ENCODE assay signal across 1 cellular context in the genomic region with DNA sequence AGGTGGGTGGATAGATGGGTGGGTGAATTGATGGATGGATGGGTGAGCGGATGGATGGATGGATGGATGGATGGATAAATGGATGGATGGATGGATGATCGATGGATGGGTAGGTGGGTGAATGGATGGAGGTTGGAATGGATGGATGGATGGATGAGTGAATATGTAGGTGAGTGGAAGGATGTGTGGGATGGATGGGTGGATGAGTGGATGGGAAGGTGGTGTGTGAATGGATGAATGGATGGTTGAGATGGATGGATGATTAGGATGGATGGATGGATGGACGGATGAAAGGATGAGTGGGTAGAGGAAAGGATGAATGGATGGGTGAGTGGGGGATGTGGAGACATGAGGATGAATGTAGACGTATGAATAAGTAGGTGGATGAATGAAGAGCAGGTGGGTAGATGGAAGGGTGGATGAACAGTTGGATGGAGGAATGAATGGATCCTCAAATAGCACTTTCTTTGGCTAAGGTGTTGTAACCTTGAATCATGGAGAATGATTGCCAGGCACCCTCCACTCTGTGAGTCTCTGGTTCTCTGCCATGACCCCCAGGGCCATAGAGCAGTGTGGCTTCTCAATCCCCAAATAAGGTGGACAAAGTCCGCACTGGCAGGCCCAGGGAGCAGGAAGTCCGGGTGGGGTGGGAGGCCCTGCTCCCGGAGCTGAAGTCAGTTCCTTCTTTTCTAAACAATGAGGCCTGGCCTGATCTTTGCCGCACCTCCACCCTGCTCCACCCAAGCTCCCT.
TF ChIP-seq lines count a peak whose summit lies in the region.

No MANE protein-coding gene starts in this region.

TF ChIP-seq in HepG2, 621 proteins besides CTCF, POLR2A, EP300 and RAD21 (continued from another document and continues in another):
- no peak for TF ChIP-seq TSC22D2 (CRISPR knock-in tag; IDR thresholded peaks at IDR 0.05; ENCODE audit: borderline replicate concordance)
- no peak for TF ChIP-seq TCF7L2 (IDR thresholded peaks at IDR 0.05; ENCODE audit: low read depth, low read length)
- no peak for TF ChIP-seq CHD2 (IDR thresholded peaks at IDR 0.05; ENCODE audit: low read depth, low read length)
- TF ChIP-seq HNRNPH1 (optimal IDR thresholded peaks at IDR 0.05; ENCODE audit: low read depth, low read length): no peak
- TF ChIP-seq ZNF790 (CRISPR knock-in tag; IDR thresholded peaks at IDR 0.05; ENCODE audit: borderline replicate concordance): no peak
- no peak for TF ChIP-seq ZNF224 (CRISPR knock-in tag; IDR thresholded peaks at IDR 0.05)
- TF ChIP-seq, protein P1, sequence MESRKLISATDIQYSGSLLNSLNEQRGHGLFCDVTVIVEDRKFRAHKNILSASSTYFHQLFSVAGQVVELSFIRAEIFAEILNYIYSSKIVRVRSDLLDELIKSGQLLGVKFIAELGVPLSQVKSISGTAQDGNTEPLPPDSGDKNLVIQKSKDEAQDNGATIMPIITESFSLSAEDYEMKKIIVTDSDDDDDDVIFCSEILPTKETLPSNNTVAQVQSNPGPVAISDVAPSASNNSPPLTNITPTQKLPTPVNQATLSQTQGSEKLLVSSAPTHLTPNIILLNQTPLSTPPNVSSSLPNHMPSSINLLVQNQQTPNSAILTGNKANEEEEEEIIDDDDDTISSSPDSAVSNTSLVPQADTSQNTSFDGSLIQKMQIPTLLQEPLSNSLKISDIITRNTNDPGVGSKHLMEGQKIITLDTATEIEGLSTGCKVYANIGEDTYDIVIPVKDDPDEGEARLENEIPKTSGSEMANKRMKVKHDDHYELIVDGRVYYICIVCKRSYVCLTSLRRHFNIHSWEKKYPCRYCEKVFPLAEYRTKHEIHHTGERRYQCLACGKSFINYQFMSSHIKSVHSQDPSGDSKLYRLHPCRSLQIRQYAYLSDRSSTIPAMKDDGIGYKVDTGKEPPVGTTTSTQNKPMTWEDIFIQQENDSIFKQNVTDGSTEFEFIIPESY (CRISPR knock-in tag; IDR thresholded peaks at IDR 0.05): no peak
- no peak for TF ChIP-seq ZNF550 (CRISPR knock-in tag; IDR thresholded peaks at IDR 0.05; ENCODE audit: borderline replicate concordance)
- no peak for TF ChIP-seq ZNF225 (CRISPR knock-in tag; IDR thresholded peaks at IDR 0.05)
- no peak for TF ChIP-seq ZNF558 (CRISPR knock-in tag; IDR thresholded peaks at IDR 0.05; ENCODE audit: borderline replicate concordance)
- no peak for TF ChIP-seq NR3C1 (CRISPR knock-in tag; IDR thresholded peaks at IDR 0.05)
- TF ChIP-seq ZFP37 (CRISPR knock-in tag; IDR thresholded peaks at IDR 0.05; ENCODE audit: borderline replicate concordance): no peak
- TF ChIP-seq ZNF292 (CRISPR knock-in tag; IDR thresholded peaks at IDR 0.05; ENCODE audit: borderline replicate concordance, low read depth): peak; percentile 18; the same call in 1 of the 2 replicates
- TF ChIP-seq, protein P2, sequence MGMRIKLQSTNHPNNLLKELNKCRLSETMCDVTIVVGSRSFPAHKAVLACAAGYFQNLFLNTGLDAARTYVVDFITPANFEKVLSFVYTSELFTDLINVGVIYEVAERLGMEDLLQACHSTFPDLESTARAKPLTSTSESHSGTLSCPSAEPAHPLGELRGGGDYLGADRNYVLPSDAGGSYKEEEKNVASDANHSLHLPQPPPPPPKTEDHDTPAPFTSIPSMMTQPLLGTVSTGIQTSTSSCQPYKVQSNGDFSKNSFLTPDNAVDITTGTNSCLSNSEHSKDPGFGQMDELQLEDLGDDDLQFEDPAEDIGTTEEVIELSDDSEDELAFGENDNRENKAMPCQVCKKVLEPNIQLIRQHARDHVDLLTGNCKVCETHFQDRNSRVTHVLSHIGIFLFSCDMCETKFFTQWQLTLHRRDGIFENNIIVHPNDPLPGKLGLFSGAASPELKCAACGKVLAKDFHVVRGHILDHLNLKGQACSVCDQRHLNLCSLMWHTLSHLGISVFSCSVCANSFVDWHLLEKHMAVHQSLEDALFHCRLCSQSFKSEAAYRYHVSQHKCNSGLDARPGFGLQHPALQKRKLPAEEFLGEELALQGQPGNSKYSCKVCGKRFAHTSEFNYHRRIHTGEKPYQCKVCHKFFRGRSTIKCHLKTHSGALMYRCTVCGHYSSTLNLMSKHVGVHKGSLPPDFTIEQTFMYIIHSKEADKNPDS (CRISPR knock-in tag; IDR thresholded peaks at IDR 0.05): no peak
- no peak for TF ChIP-seq ZNF567 (CRISPR knock-in tag; IDR thresholded peaks at IDR 0.05; ENCODE audit: borderline replicate concordance)
- TF ChIP-seq FIP1L1 (IDR thresholded peaks at IDR 0.05; ENCODE audit: borderline replicate concordance, insufficient read depth, low read depth, low read length): no peak
- no peak for TF ChIP-seq ZNF563 (CRISPR knock-in tag; IDR thresholded peaks at IDR 0.05)
- TF ChIP-seq CCDC6 (CRISPR knock-in tag; IDR thresholded peaks at IDR 0.05): no peak
- TF ChIP-seq HNF1A (IDR thresholded peaks at IDR 0.05; ENCODE audit: low read depth): no peak
- 0 out of 2 replicates have a peak, but pooled peaks have one; percentile 8 for TF ChIP-seq HNF1A (CRISPR knock-in tag; IDR thresholded peaks at IDR 0.05; ENCODE audit: borderline replicate concordance)
- no peak for TF ChIP-seq NCOA5 (CRISPR knock-in tag; IDR thresholded peaks at IDR 0.05)
- no peak for TF ChIP-seq SIN3B (IDR thresholded peaks at IDR 0.05; ENCODE audit: low read length)
- peak; percentile 90 for TF ChIP-seq PAXIP1 (CRISPR knock-in tag; conservative IDR thresholded peaks at IDR 0.05)
- TF ChIP-seq NFE2L1 (CRISPR knock-in tag; IDR thresholded peaks at IDR 0.05; ENCODE audit: borderline replicate concordance): no peak
- no peak for TF ChIP-seq SKIL (CRISPR knock-in tag; IDR thresholded peaks at IDR 0.05; ENCODE audit: borderline replicate concordance)
- no peak for TF ChIP-seq LRRFIP1 (CRISPR knock-in tag; conservative IDR thresholded peaks at IDR 0.05)
- TF ChIP-seq, protein P3, sequence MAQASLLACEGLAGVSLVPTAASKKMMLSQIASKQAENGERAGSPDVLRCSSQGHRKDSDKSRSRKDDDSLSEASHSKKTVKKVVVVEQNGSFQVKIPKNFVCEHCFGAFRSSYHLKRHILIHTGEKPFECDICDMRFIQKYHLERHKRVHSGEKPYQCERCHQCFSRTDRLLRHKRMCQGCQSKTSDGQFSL (CRISPR knock-in tag; IDR thresholded peaks at IDR 0.05): no peak
- TF ChIP-seq RORA (CRISPR knock-in tag; IDR thresholded peaks at IDR 0.05): no peak
- TF ChIP-seq ZNF260 (CRISPR knock-in tag; IDR thresholded peaks at IDR 0.05; ENCODE audit: borderline replicate concordance, low read depth): no peak
- no peak for TF ChIP-seq SIN3A (IDR thresholded peaks at IDR 0.05; ENCODE audit: borderline replicate concordance, low read depth, low read length)
- no peak for TF ChIP-seq REPIN1 (CRISPR knock-in tag; IDR thresholded peaks at IDR 0.05; ENCODE audit: borderline replicate concordance, low read depth)
- TF ChIP-seq KLF6 (CRISPR knock-in tag; IDR thresholded peaks at IDR 0.05): no peak
- no peak for TF ChIP-seq TAF15 (IDR thresholded peaks at IDR 0.05; ENCODE audit: low read depth, low read length, poor library complexity, severe bottlenecking)
- peak; percentile 36 for TF ChIP-seq XRCC5 (optimal IDR thresholded peaks at IDR 0.05; ENCODE audit: low read length)
- peak; percentile 44; the same call in 1 of the 2 replicates for TF ChIP-seq TBX2 (CRISPR knock-in tag; IDR thresholded peaks at IDR 0.05; ENCODE audit: borderline replicate concordance)
- TF ChIP-seq ZNF367 (CRISPR knock-in tag; IDR thresholded peaks at IDR 0.05; ENCODE audit: borderline replicate concordance): no peak
- TF ChIP-seq AHR (CRISPR knock-in tag; IDR thresholded peaks at IDR 0.05): no peak
- no peak for TF ChIP-seq ZNF335 (CRISPR knock-in tag; IDR thresholded peaks at IDR 0.05)
- TF ChIP-seq ZNF788 (CRISPR knock-in tag; IDR thresholded peaks at IDR 0.05; ENCODE audit: borderline replicate concordance): peak; percentile 46; the same call in 1 of the 2 replicates
- TF ChIP-seq WIZ (CRISPR knock-in tag; IDR thresholded peaks at IDR 0.05): no peak
- no peak for TF ChIP-seq JARID2 (CRISPR knock-in tag; IDR thresholded peaks at IDR 0.05; ENCODE audit: insufficient replicate concordance)
- TF ChIP-seq ZNF569 (CRISPR knock-in tag; IDR thresholded peaks at IDR 0.05; ENCODE audit: borderline replicate concordance): no peak
- no peak for TF ChIP-seq THRA (CRISPR knock-in tag; IDR thresholded peaks at IDR 0.05; ENCODE audit: borderline replicate concordance)
